ENCODE assay signal across 15 cellular contexts in genomic region chr2:120749506-120750431, GRCh38. TPM values are rescaled to one million over a fixed set of nuclear protein-coding genes. Genes with fewer than 3 reads are reported as not detected.
DNase-seq lines count a peak whose midpoint lies in the region; ATAC-seq, FAIRE-seq and TF ChIP-seq lines count a peak whose summit lies in the region.
"Had no signal": no experiment of that assay in that cellular context is flagged by ENCODE, and none has a peak within 500 bp of the region (broad histone marks: within the 10 kb centered on the region; RNA-seq: fewer than 3 reads in every experiment).

No MANE protein-coding gene starts in this region.

- H3K79me2 ChIP-seq in astrocyte (ENCODE audit: insufficient read depth, low read length), result peaks cover 98% of the 10 kb centered on the region

- H3K36me3 Mint-ChIP-seq in astrocyte (ENCODE audit: low read depth, unreplicated experiment), result peaks cover 6% of the 10 kb centered on the region
- peaks cover 7% of the 10 kb centered on the region for H3K36me3 Mint-ChIP-seq in type B pancreatic cell
- H3K36me3 Mint-ChIP-seq in immature natural killer cell, result no peaks in the 10 kb centered on the region

- H3K4me3 Mint-ChIP-seq in astrocyte (ENCODE audit: unreplicated experiment) (peak overlapping the region; percentile 12), type B pancreatic cell (no peak overlapping the region), immature natural killer cell (no peak overlapping the region)

- H3K4me1 ChIP-seq in astrocyte (ENCODE audit: insufficient read depth, low read length), result peaks cover 21% of the 10 kb centered on the region
- H3K4me1 ChIP-seq: breast epithelium, Peyer's patch had no signal

- ATAC-seq in omental fat pad (ENCODE audit: low FRiP score), result no peak
- ATAC-seq: left colon had no signal

- no peak overlapping the region for H3K4me3 ChIP-seq in astrocyte (ENCODE audit: insufficient read depth, low read depth, low read length)
- H3K4me3 ChIP-seq: breast epithelium, Peyer's patch had no signal

- FAIRE-seq in astrocyte (lab: Jason Lieb, UNC) (peak; percentile 92), RCC 7860 (lab: Jason Lieb, UNC) (no peak)
- FAIRE-seq: A204.1 had no signal

- H3K9me3 Mint-ChIP-seq in astrocyte (ENCODE audit: unreplicated experiment) (peaks cover 1% of the 10 kb centered on the region), type B pancreatic cell (peaks cover 3% of the 10 kb centered on the region), immature natural killer cell (no peaks in the 10 kb centered on the region)

- no peaks in the 10 kb centered on the region for H3K36me3 ChIP-seq in astrocyte (ENCODE audit: insufficient read depth, low read length)
- H3K36me3 ChIP-seq: breast epithelium, Peyer's patch had no signal

- H3K9me3 ChIP-seq in astrocyte (ENCODE audit: insufficient read depth, low read depth, low read length), result no peaks in the 10 kb centered on the region
- H3K9me3 ChIP-seq: breast epithelium, Peyer's patch had no signal

- no peaks in the 10 kb centered on the region for H3K27me3 Mint-ChIP-seq in astrocyte (ENCODE audit: low read depth, unreplicated experiment)
- H3K27me3 Mint-ChIP-seq in type B pancreatic cell, result peaks cover 3% of the 10 kb centered on the region
- H3K27me3 Mint-ChIP-seq in immature natural killer cell (ENCODE audit: low read depth in 3 of 3), result peaks cover 0 to 8% (median 1%) of the 10 kb centered on the region in 3 donors

- H3K4me1 Mint-ChIP-seq in astrocyte (ENCODE audit: low read depth, unreplicated experiment) (peaks cover 51% of the 10 kb centered on the region), type B pancreatic cell (ENCODE audit: unreplicated experiment) (peaks cover 15% of the 10 kb centered on the region), immature natural killer cell (no peaks in the 10 kb centered on the region)

- H3K9ac ChIP-seq in astrocyte (ENCODE audit: low read length), result peak overlapping the region; percentile 38

- peak overlapping the region; percentile 68 for H3K27ac ChIP-seq in astrocyte (ENCODE audit: low read depth, low read length)
- H3K27ac ChIP-seq: Peyer's patch, VCaP had no signal

- H3K27me3 ChIP-seq in astrocyte (ENCODE audit: insufficient read depth, low read length), result no peaks in the 10 kb centered on the region
- H3K27me3 ChIP-seq: breast epithelium, Peyer's patch had no signal

- no peak for TF ChIP-seq CTCF in astrocyte (IDR thresholded peaks at IDR 0.05; ENCODE audit: insufficient read depth, low read depth, low read length)
- no peak for TF ChIP-seq CTCF in type B pancreatic cell (conservative IDR thresholded peaks at IDR 0.05)
- no peak for TF ChIP-seq CTCF in omental fat pad (IDR thresholded peaks at IDR 0.05)

- H3K4me2 ChIP-seq in astrocyte (ENCODE audit: low read length), result peak overlapping the region; percentile 40

- H3K27ac Mint-ChIP-seq in astrocyte (ENCODE audit: unreplicated experiment) (no peak overlapping the region), type B pancreatic cell (no peak overlapping the region), immature natural killer cell (no peak overlapping the region)

- DNase-seq in NCI-H2171 treated with DMSO at 0.1 percent for 48 hours (lab: John Stamatoyannopoulos, UW), result peak; percentile 13
- DNase-seq in NCI-H2171 (lab: John Stamatoyannopoulos, UW), result no peak
- DNase-seq in astrocyte (ENCODE audit: low read depth), result peak; percentile 48
- peak; percentile 16 for DNase-seq in iPS-NIHi7 (ENCODE audit: extremely low spot score)
- DNase-seq in type B pancreatic cell (ENCODE audit: extremely low spot score, unreplicated experiment), result peak; percentile 66
- DNase-seq in omental fat pad (ENCODE audit: low spot score), result no peak
- no peak for DNase-seq in RCC 7860 (ENCODE audit: low spot score)
- no peak for DNase-seq in immature natural killer cell
- DNase-seq: DMS79 treated with DMSO at 0.1 percent for 48 hours, left colon, NCI-H345, Peyer's patch had no signal

- H2AFZ ChIP-seq in astrocyte (ENCODE audit: low read depth, low read length), result no peak overlapping the region

- H4K20me1 ChIP-seq in astrocyte (ENCODE audit: insufficient read depth, low read length), result peaks cover 67% of the 10 kb centered on the region

RNA-seq across cellular contexts. Expression of gene GLI2, which starts 14.1 kb away (rescaled TPM):
- 42.9 and 44.5 TPM in 2 replicates for total RNA-seq in astrocyte
- 10.5 and 28.6 TPM in 2 replicates for total RNA-seq in type B pancreatic cell (ENCODE audit: low replicate concordance)
- total RNA-seq in omental fat pad, result 1 to 10 TPM; 1.3 to 2.4 (median 1.4) TPM
- not detected for polyA plus RNA-seq in immature natural killer cell

Comparison
In these comparisons a context has a peak if more than half of its experiments do, and no peak if none do; other contexts are left out.
1. DNase-seq: peak in NCI-H2171 treated with DMSO at 0.1 percent for 48 hours (single experiment), astrocyte (single experiment), iPS-NIHi7 (single experiment) and type B pancreatic cell (single experiment); none in NCI-H2171 (single experiment), omental fat pad (single experiment), RCC 7860 (single experiment) and immature natural killer cell (0 of 3).